ENCODE assay signal across 20 cellular contexts in the genomic region with DNA sequence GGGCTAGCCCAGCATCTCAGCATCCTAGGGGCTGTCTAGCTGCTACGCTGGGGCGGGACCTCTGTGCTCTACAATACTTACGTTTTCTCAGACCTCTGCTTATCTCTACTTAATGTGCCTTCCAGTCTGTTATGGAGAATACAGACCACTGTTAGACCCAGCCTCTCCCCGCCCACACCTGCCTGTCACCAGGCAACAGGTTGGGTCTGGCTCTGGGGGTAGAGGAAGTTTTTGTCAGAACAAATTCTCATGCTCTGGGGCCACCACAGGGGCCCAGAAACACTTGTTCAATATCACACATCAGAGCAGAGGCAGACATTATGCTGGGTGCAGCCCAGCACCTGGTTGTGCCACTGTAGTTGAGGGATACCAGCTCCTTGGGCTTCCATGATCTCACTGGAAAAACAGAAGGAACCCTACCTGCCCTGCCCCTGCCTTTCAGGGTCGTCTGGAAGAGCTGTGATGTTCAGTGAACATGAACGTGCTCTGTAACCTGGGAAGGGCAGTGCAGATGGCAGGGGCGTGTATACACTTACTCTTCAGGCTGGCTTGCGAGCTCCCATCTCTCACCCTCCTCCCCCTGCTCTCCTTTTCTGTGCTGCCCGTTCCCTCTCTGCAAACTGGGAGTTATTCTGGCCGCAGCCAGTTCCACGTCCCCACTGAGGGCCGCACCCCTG.
A peak's percentile ranks its signal among the peaks of the same experiment; 100 is the strongest.
DNase-seq lines count a peak whose midpoint lies in the region; ATAC-seq and TF ChIP-seq lines count a peak whose summit lies in the region.
"Had no signal": no experiment of that assay in that cellular context is flagged by ENCODE, and none has a peak within 500 bp of the region (broad histone marks: within the 10 kb centered on the region; RNA-seq: fewer than 3 reads in every experiment).

No MANE protein-coding gene starts in this region.

- TF ChIP-seq CTCF in esophagus muscularis mucosa (IDR thresholded peaks at IDR 0.05) = no peak
- TF ChIP-seq CTCF in body of pancreas (IDR thresholded peaks at IDR 0.05) = no peak

- TF ChIP-seq EP300 in esophagus muscularis mucosa (IDR thresholded peaks at IDR 0.05) = no peak

- H3K36me3 ChIP-seq in esophagus muscularis mucosa (no peaks in the 10 kb centered on the region), body of pancreas (replicated peaks in 1 of 2; ENCODE audit: insufficient read depth in 1 of 2, low read depth in 2 of 2) (no peaks in the 10 kb centered on the region)
- H3K36me3 ChIP-seq: BE2C had no signal

- H3K4me1 Mint-ChIP-seq in activated T-cell treated with anti-CD3 and anti-CD28 coated beads, Interleukin-2, amount 50 U/mL, for 72 hours (ENCODE audit: low read depth) = peaks cover 7% of the 10 kb centered on the region
- H3K4me1 Mint-ChIP-seq in activated T-cell treated with anti-CD3 and anti-CD28 coated beads, Interleukin-2, amount 50 U/mL, for 24 hours (ENCODE audit: low read depth) = peaks cover 4% of the 10 kb centered on the region

- WGBS in esophagus muscularis mucosa = 44% methylated on average over 12 of the region's 12 CpGs
- WGBS in body of pancreas, 2 donors = 41 to 43% methylated on average over 12 of the region's 12 CpGs

- no peaks in the 10 kb centered on the region for H3K36me3 Mint-ChIP-seq in activated T-cell treated with anti-CD3 and anti-CD28 coated beads, Interleukin-2, amount 50 U/mL, for 72 hours (ENCODE audit: insufficient read depth in 2 of 2)
- no peaks in the 10 kb centered on the region for H3K36me3 Mint-ChIP-seq in activated T-cell treated with anti-CD3 and anti-CD28 coated beads, Interleukin-2, amount 50 U/mL, for 24 hours (ENCODE audit: low read depth)
- H3K36me3 Mint-ChIP-seq: naive thymus-derived CD4-positive, alpha-beta T cell had no signal

- H3K27me3 Mint-ChIP-seq in activated T-cell treated with anti-CD3 and anti-CD28 coated beads, Interleukin-2, amount 50 U/mL, for 72 hours (ENCODE audit: low read depth) = peaks cover 21% of the 10 kb centered on the region
- peaks cover 62% of the 10 kb centered on the region for H3K27me3 Mint-ChIP-seq in activated T-cell treated with anti-CD3 and anti-CD28 coated beads, Interleukin-2, amount 50 U/mL, for 24 hours
- H3K27me3 Mint-ChIP-seq: activated CD4-positive, alpha-beta T cell treated with anti-CD3 and anti-CD28 coated beads, Interleukin-2, amount 10 ng/mL, durations not matched to agents 24 days and 14 days had no signal

- H3K4me3 ChIP-seq in esophagus muscularis mucosa (peak overlapping the region in 1 of 4 donors; percentile 7), body of pancreas (no peak overlapping the region)
- H3K4me3 ChIP-seq: coronary artery, PC-9 had no signal

- intact Hi-C loops in esophagus muscularis mucosa (cut with DNase I) = loop anchor here (5.0 kb wide), 1 partner anchor 891 kb away; no protein-coding TSS in a partner anchor
- intact Hi-C loops in body of pancreas (cut with DNase I) = no loop called here

- H3K4me1 ChIP-seq in esophagus muscularis mucosa (peaks cover 10 to 16% (median 11%) of the 10 kb centered on the region in 4 donors), body of pancreas (no peaks in the 10 kb centered on the region)
- H3K4me1 ChIP-seq: BE2C had no signal

- TF ChIP-seq POLR2A in esophagus muscularis mucosa (IDR thresholded peaks at IDR 0.05; ENCODE audit: low read depth) (no peak), body of pancreas (IDR thresholded peaks at IDR 0.05) (no peak)

- no peak overlapping the region for H3K27ac ChIP-seq in esophagus muscularis mucosa (replicated peaks in 1 of 4)
- H3K27ac ChIP-seq in body of pancreas = no peak overlapping the region
- H3K27ac ChIP-seq: coronary artery, PC-9, VCaP had no signal

- H3K9me3 ChIP-seq in esophagus muscularis mucosa = no peaks in the 10 kb centered on the region
- H3K9me3 ChIP-seq in body of pancreas = no peaks in the 10 kb centered on the region
- H3K9me3 ChIP-seq: BE2C had no signal

- H3K4me3 Mint-ChIP-seq in activated T-cell treated with anti-CD3 and anti-CD28 coated beads, Interleukin-2, amount 50 U/mL, for 72 hours = no peak overlapping the region
- H3K4me3 Mint-ChIP-seq in activated T-cell treated with anti-CD3 and anti-CD28 coated beads, Interleukin-2, amount 50 U/mL, for 24 hours = no peak overlapping the region
- H3K4me3 Mint-ChIP-seq: activated CD4-positive, alpha-beta T cell treated with anti-CD3 and anti-CD28 coated beads, Interleukin-2, amount 10 ng/mL, durations not matched to agents 24 days and 14 days; naive thymus-derived CD4-positive, alpha-beta T cell; T-helper 1 cell treated with Interleukin-12 subunit alpha and Interleukin-12 subunit beta and Interleukin-4 antibody, amounts not matched to agents 30 μg/mL and 1 μg/mL, for 36 hours had no signal

- no peaks in the 10 kb centered on the region for H3K9me3 Mint-ChIP-seq in activated T-cell treated with anti-CD3 and anti-CD28 coated beads, Interleukin-2, amount 50 U/mL, for 72 hours
- H3K9me3 Mint-ChIP-seq in activated T-cell treated with anti-CD3 and anti-CD28 coated beads, Interleukin-2, amount 50 U/mL, for 24 hours = no peaks in the 10 kb centered on the region
- H3K9me3 Mint-ChIP-seq: activated CD4-positive, alpha-beta T cell treated with anti-CD3 and anti-CD28 coated beads, Interleukin-2, amount 10 ng/mL, durations not matched to agents 24 days and 14 days; endodermal cell; naive thymus-derived CD4-positive, alpha-beta T cell; T-helper 1 cell treated with Interleukin-12 subunit alpha and Interleukin-12 subunit beta and Interleukin-4 antibody, amounts not matched to agents 30 μg/mL and 1 μg/mL, for 36 hours had no signal

- H3K27me3 ChIP-seq in esophagus muscularis mucosa (peaks cover 0 to 60% (median 0%) of the 10 kb centered on the region in 4 donors), body of pancreas (peaks cover 0 to 18% of the 10 kb centered on the region in 2 donors)

- H3K27ac Mint-ChIP-seq in activated T-cell treated with anti-CD3 and anti-CD28 coated beads, Interleukin-2, amount 50 U/mL, for 72 hours = no peak overlapping the region
- H3K27ac Mint-ChIP-seq in activated T-cell treated with anti-CD3 and anti-CD28 coated beads, Interleukin-2, amount 50 U/mL, for 24 hours = no peak overlapping the region
- H3K27ac Mint-ChIP-seq: activated CD4-positive, alpha-beta T cell treated with anti-CD3 and anti-CD28 coated beads, Interleukin-2, amount 10 ng/mL, durations not matched to agents 24 days and 14 days; endodermal cell; naive thymus-derived CD4-positive, alpha-beta T cell; T-helper 1 cell treated with Interleukin-12 subunit alpha and Interleukin-12 subunit beta and Interleukin-4 antibody, amounts not matched to agents 30 μg/mL and 1 μg/mL, for 36 hours had no signal

- DNase-seq in activated T-cell treated with anti-CD3 and anti-CD28 coated beads, Interleukin-2, amount 50 U/mL, for 72 hours = no peak
- DNase-seq in activated T-cell treated with anti-CD3 and anti-CD28 coated beads, Interleukin-2, amount 50 U/mL, for 24 hours = no peak
- peak; percentile 89 for DNase-seq in NCI-H2171 treated with DMSO at 0.1 percent for 48 hours (lab: John Stamatoyannopoulos, UW)
- peak; percentile 83 for DNase-seq in esophagus muscularis mucosa (ENCODE audit: extremely low spot score)
- DNase-seq in stimulated activated naive CD8-positive, alpha-beta T cell treated with anti-CD3 and anti-CD28 coated beads, Interleukin-15, Interleukin-2, amounts not matched to agents 100 U/mL and 50 U/mL, for 24 hours = no peak
- DNase-seq in body of pancreas = no peak
- no peak for DNase-seq in NCI-H1105 treated with DMSO at 0.1 percent for 48 hours (lab: John Stamatoyannopoulos, UW)
- DNase-seq: MV-4-11, NCI-H2029 treated with DMSO at 0.1 percent for 48 hours, NCI-H446 treated with DMSO at 0.1 percent for 48 hours, SIG-M5 had no signal

- peak; percentile 13 to 18 for ATAC-seq in activated T-cell treated with anti-CD3 and anti-CD28 coated beads, Interleukin-2, amount 50 U/mL, for 72 hours (replicated peaks in 1 of 2)
- ATAC-seq in stimulated activated naive CD8-positive, alpha-beta T cell treated with anti-CD3 and anti-CD28 coated beads, Interleukin-15, Interleukin-2, amounts not matched to agents 100 U/mL and 50 U/mL, for 24 hours = peak; percentile 11
- ATAC-seq in HG02840 (IDR thresholded peaks at IDR 0.05; ENCODE audit: low FRiP score, unreplicated experiment) = no peak
- no peak for ATAC-seq in body of pancreas
- ATAC-seq: naive thymus-derived CD4-positive, alpha-beta T cell had no signal

Comparison
In these comparisons a context has a peak if more than half of its experiments do, and no peak if none do; other contexts are left out.
1. ATAC-seq: peak in activated T-cell treated with anti-CD3 and anti-CD28 coated beads, Interleukin-2, amount 50 U/mL, for 72 hours (2 of 2) and stimulated activated naive CD8-positive, alpha-beta T cell treated with anti-CD3 and anti-CD28 coated beads, Interleukin-15, Interleukin-2, amounts not matched to agents 100 U/mL and 50 U/mL, for 24 hours (single experiment); none in HG02840 (single experiment) and body of pancreas (single experiment).
2. DNase-seq: peak in NCI-H2171 treated with DMSO at 0.1 percent for 48 hours (single experiment) and esophagus muscularis mucosa (single experiment); none in activated T-cell treated with anti-CD3 and anti-CD28 coated beads, Interleukin-2, amount 50 U/mL, for 72 hours (0 of 2), activated T-cell treated with anti-CD3 and anti-CD28 coated beads, Interleukin-2, amount 50 U/mL, for 24 hours (single experiment), stimulated activated naive CD8-positive, alpha-beta T cell treated with anti-CD3 and anti-CD28 coated beads, Interleukin-15, Interleukin-2, amounts not matched to agents 100 U/mL and 50 U/mL, for 24 hours (single experiment), body of pancreas (0 of 4) and NCI-H1105 treated with DMSO at 0.1 percent for 48 hours (single experiment).